Comparison of ENCODE assay signal across 8 cellular contexts in genomic region chr19:49850221-49850486, GRCh38. TPM values are rescaled to one million over a fixed set of nuclear protein-coding genes. Genes with fewer than 3 reads are reported as not detected.
DNase-seq lines count a peak whose midpoint lies in the region; ATAC-seq and TF ChIP-seq lines count a peak whose summit lies in the region.

No MANE protein-coding gene starts in this region.

- TF ChIP-seq CTCF in heart left ventricle (IDR thresholded peaks at IDR 0.05) (no peak), brain microvascular endothelial cell (IDR thresholded peaks at IDR 0.05; ENCODE audit: low read depth, low read length, missing control alignments) (no peak), mesothelial cell of epicardium (IDR thresholded peaks at IDR 0.05; ENCODE audit: unreplicated experiment) (no peak), uterus (IDR thresholded peaks at IDR 0.05) (no peak)

- peaks cover 13% of the 10 kb centered on the region for H3K9me3 Mint-ChIP-seq in mesothelial cell of epicardium

- H3K27ac ChIP-seq in heart left ventricle (peak overlapping the region in 11 of 12 donors; percentile 94 to 100 (median 99)), brain microvascular endothelial cell (peak overlapping the region; percentile 99), uterus (peak overlapping the region; percentile 100)

- H3K9me3 ChIP-seq in heart left ventricle = peaks cover 0 to 9% (median 0%) of the 10 kb centered on the region in 12 donors
- H3K9me3 ChIP-seq in uterus = no peaks in the 10 kb centered on the region

- no peaks in the 10 kb centered on the region for H3K27me3 Mint-ChIP-seq in mesothelial cell of epicardium (ENCODE audit: low read depth)

- H3K36me3 ChIP-seq in heart left ventricle (peaks cover 0 to 10% (median 5%) of the 10 kb centered on the region in 9 donors), brain microvascular endothelial cell (replicated peaks) (peaks cover 6% of the 10 kb centered on the region), uterus (no peaks in the 10 kb centered on the region)

- H3K4me1 ChIP-seq in heart left ventricle (peaks cover 3 to 42% (median 25%) of the 10 kb centered on the region in 12 donors), uterus (peaks cover 0 to 11% of the 10 kb centered on the region in 2 donors)

- DNase-seq in heart left ventricle (no peak), Right ventricle myocardium inferior (ENCODE audit: missing footprints) (no peak), brain microvascular endothelial cell (no peak), mesothelial cell of epicardium (ENCODE audit: low spot score in 2 of 2, unreplicated experiment in 2 of 2) (no peak), uterus (peak; percentile 33 to 35), NCI-H526 (lab: John Stamatoyannopoulos, UW) (no peak), NCI-H748 treated with DMSO at 0.1 percent for 48 hours (lab: John Stamatoyannopoulos, UW) (no peak), NCI-H524 treated with DMSO at 0.1 percent for 48 hours (lab: John Stamatoyannopoulos, UW) (no peak)

- peaks cover 25% of the 10 kb centered on the region for H3K4me1 Mint-ChIP-seq in mesothelial cell of epicardium

- peak overlapping the region; percentile 60 to 99 (median 76) for H3K4me3 ChIP-seq in heart left ventricle
- peak overlapping the region; percentile 81 for H3K4me3 ChIP-seq in brain microvascular endothelial cell (ENCODE audit: low read depth, low read length)
- peak overlapping the region; percentile 87 to 93 for H3K4me3 ChIP-seq in uterus

- H3K36me3 Mint-ChIP-seq in mesothelial cell of epicardium = peaks cover 14% of the 10 kb centered on the region

- 46 to 58% (median 57%) methylated on average over 12 of the region's 12 CpGs for WGBS in heart left ventricle, 4 donors

- intact Hi-C loops in heart left ventricle (cut with DNase I) = loop anchor here in 6 of 10 donors (1.0 to 5.0 kb wide), 6 partner anchors 17 to 173 kb away; partner anchors contain the start of genes MED25 (in 4 of the 6), FUZ (in 1 of the 6), PNKP (in 1 of the 6) and PRMT1 (in 1 of the 6)
- intact Hi-C loops in Right ventricle myocardium inferior (cut with DNase I) = loop anchor here (2.0 kb wide), 3 partner anchors 17 to 83 kb away; partner anchors contain the start of genes AP2A1, FUZ and PNKP
- intact Hi-C loops in uterus (cut with DNase I; ENCODE audit: low total_unique reads) = no loop called here

- in situ Hi-C loops in brain microvascular endothelial cell (cut with HindIII; ENCODE audit: low pct_ligation_motif_present, low sequenced_read_pairs) = no loop called here

- H3K27me3 ChIP-seq in heart left ventricle (no peaks in the 10 kb centered on the region), brain microvascular endothelial cell (replicated peaks) (no peaks in the 10 kb centered on the region), uterus (no peaks in the 10 kb centered on the region)

- peak overlapping the region; percentile 81 for H3K4me3 Mint-ChIP-seq in mesothelial cell of epicardium

- ATAC-seq in heart left ventricle = peak in 2 of 4 donors; percentile 4 to 22
- no peak for ATAC-seq in Right ventricle myocardium inferior

- peak overlapping the region; percentile 98 for H3K27ac Mint-ChIP-seq in mesothelial cell of epicardium

- TF ChIP-seq POLR2A in heart left ventricle (IDR thresholded peaks at IDR 0.05) (no peak), uterus (IDR thresholded peaks at IDR 0.05) (no peak)

RNA-seq across cellular contexts. Expression of gene PTOV1, which starts 0.8 kb away (rescaled TPM):
- total RNA-seq in heart left ventricle = 100 to 1,000 TPM in 1 of 9 donors, 10 to 100 TPM in 8; 70.9 to 109 (median 91.5) TPM
- 100 to 1,000 TPM in 1 of 2 donors, 10 to 100 TPM in 1; 85.9 to 135 TPM for polyA plus RNA-seq in heart left ventricle
- 122 TPM for total RNA-seq in Right ventricle myocardium inferior
- 415 to 431 TPM (median 422 TPM) in 3 replicates for total RNA-seq in mesothelial cell of epicardium
- 100 to 1,000 TPM in 1 of 4 donors, 10 to 100 TPM in 3; 46.2 to 156 (median 82.0) TPM for total RNA-seq in uterus

RNA-seq across cellular contexts. Expression of gene PNKP, which starts 17.2 kb away (rescaled TPM):
- total RNA-seq in heart left ventricle = 10 to 100 TPM; 26.6 to 57.0 (median 36.8) TPM
- polyA plus RNA-seq in heart left ventricle = 10 to 100 TPM; 32.7 to 54.7 TPM
- total RNA-seq in Right ventricle myocardium inferior = 36.9 TPM
- 96.6 to 103 TPM (median 97.8 TPM) in 3 replicates for total RNA-seq in mesothelial cell of epicardium
- total RNA-seq in uterus = 100 to 1,000 TPM in 1 of 4 donors, 10 to 100 TPM in 3; 47.7 to 104 (median 77.7) TPM

RNA-seq across cellular contexts. Expression of gene AKT1S1, which starts 27.0 kb away (rescaled TPM):
- total RNA-seq in heart left ventricle = 10 to 100 TPM; 25.3 to 46.0 (median 31.2) TPM
- 10 to 100 TPM; 41.9 to 55.1 TPM for polyA plus RNA-seq in heart left ventricle
- 37.2 TPM for total RNA-seq in Right ventricle myocardium inferior
- 41.8 to 45.3 TPM (median 42.5 TPM) in 3 replicates for total RNA-seq in mesothelial cell of epicardium
- 10 to 100 TPM in 1 of 4 donors, 1 to 10 TPM in 3; 2.6 to 26.7 (median 5.9) TPM for total RNA-seq in uterus

RNA-seq across cellular contexts. Expression of gene TBC1D17, which starts 27.3 kb away (rescaled TPM):
- total RNA-seq in heart left ventricle = 10 to 100 TPM; 30.1 to 54.8 (median 39.8) TPM
- 10 to 100 TPM; 30.7 to 35.9 TPM for polyA plus RNA-seq in heart left ventricle
- 44.9 TPM for total RNA-seq in Right ventricle myocardium inferior
- total RNA-seq in mesothelial cell of epicardium = 46.8 to 53.7 TPM (median 49.7 TPM) in 3 replicates
- 10 to 100 TPM in 3 of 4 donors, 1 to 10 TPM in 1; 9.1 to 44.1 (median 12.5) TPM for total RNA-seq in uterus

RNA-seq across cellular contexts. Expression of gene MED25, which starts 32.1 kb away (rescaled TPM):
- total RNA-seq in heart left ventricle = 100 to 1,000 TPM in 1 of 9 donors, 10 to 100 TPM in 8; 45.8 to 119 (median 54.7) TPM
- polyA plus RNA-seq in heart left ventricle = 10 to 100 TPM; 44.1 to 60.2 TPM
- total RNA-seq in Right ventricle myocardium inferior = 70.4 TPM
- 103 to 107 TPM (median 105 TPM) in 3 replicates for total RNA-seq in mesothelial cell of epicardium
- 10 to 100 TPM; 21.1 to 48.1 (median 26.8) TPM for total RNA-seq in uterus

Comparison
In these comparisons a context has a peak if more than half of its experiments do, and no peak if none do; other contexts are left out.
1. DNase-seq: peak in uterus (2 of 2); none in heart left ventricle (0 of 5), Right ventricle myocardium inferior (single experiment), brain microvascular endothelial cell (single experiment), mesothelial cell of epicardium (0 of 2), NCI-H526 (0 of 2), NCI-H748 treated with DMSO at 0.1 percent for 48 hours (single experiment) and NCI-H524 treated with DMSO at 0.1 percent for 48 hours (single experiment).
2. Peak in every context shown above with its lines, with median percentiles within 50 percentile points of each other: H3K27ac ChIP-seq and H3K4me3 ChIP-seq.